Comparison of ENCODE assay signal across 1 cellular context in the genomic region with DNA sequence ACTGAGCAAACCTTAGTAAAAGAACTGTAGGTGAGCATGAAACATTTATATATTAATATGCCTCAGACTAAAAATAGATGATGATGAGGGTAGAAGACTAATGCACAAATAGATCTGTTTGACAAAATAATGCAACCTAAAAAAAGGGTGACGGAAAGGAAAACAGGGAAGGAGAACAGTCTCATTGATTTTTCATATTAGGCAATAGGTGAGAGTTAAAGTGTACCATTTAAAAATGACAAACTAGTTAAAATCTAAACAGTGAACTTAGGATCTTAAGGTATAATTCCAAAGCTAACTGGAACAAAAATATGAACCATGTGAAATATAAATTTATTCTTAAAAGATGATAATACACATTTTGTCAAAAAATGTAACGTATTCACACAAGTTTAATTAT.
TF ChIP-seq lines count a peak whose summit lies in the region.

No MANE protein-coding gene starts in this region.

TF ChIP-seq in GM23338, 12 proteins besides CTCF, POLR2A, EP300 and RAD21 (continued from another document):
- TF ChIP-seq, protein P1, sequence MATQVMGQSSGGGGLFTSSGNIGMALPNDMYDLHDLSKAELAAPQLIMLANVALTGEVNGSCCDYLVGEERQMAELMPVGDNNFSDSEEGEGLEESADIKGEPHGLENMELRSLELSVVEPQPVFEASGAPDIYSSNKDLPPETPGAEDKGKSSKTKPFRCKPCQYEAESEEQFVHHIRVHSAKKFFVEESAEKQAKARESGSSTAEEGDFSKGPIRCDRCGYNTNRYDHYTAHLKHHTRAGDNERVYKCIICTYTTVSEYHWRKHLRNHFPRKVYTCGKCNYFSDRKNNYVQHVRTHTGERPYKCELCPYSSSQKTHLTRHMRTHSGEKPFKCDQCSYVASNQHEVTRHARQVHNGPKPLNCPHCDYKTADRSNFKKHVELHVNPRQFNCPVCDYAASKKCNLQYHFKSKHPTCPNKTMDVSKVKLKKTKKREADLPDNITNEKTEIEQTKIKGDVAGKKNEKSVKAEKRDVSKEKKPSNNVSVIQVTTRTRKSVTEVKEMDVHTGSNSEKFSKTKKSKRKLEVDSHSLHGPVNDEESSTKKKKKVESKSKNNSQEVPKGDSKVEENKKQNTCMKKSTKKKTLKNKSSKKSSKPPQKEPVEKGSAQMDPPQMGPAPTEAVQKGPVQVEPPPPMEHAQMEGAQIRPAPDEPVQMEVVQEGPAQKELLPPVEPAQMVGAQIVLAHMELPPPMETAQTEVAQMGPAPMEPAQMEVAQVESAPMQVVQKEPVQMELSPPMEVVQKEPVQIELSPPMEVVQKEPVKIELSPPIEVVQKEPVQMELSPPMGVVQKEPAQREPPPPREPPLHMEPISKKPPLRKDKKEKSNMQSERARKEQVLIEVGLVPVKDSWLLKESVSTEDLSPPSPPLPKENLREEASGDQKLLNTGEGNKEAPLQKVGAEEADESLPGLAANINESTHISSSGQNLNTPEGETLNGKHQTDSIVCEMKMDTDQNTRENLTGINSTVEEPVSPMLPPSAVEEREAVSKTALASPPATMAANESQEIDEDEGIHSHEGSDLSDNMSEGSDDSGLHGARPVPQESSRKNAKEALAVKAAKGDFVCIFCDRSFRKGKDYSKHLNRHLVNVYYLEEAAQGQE (IDR thresholded peaks at IDR 0.05; ENCODE audit: unreplicated experiment), result no peak
- TF ChIP-seq CREB1 (CRISPR knock-in tag; IDR thresholded peaks at IDR 0.05; ENCODE audit: low read depth) (no peak), ZNF114 (CRISPR knock-in tag; IDR thresholded peaks at IDR 0.05) (no peak), JUNB (IDR thresholded peaks at IDR 0.05; ENCODE audit: unreplicated experiment) (no peak), EZH2 (IDR thresholded peaks at IDR 0.05; ENCODE audit: low read depth, unreplicated experiment) (no peak), POLR2AphosphoS5 (IDR thresholded peaks at IDR 0.05; ENCODE audit: low read depth) (no peak)
- TF ChIP-seq, protein P2, sequence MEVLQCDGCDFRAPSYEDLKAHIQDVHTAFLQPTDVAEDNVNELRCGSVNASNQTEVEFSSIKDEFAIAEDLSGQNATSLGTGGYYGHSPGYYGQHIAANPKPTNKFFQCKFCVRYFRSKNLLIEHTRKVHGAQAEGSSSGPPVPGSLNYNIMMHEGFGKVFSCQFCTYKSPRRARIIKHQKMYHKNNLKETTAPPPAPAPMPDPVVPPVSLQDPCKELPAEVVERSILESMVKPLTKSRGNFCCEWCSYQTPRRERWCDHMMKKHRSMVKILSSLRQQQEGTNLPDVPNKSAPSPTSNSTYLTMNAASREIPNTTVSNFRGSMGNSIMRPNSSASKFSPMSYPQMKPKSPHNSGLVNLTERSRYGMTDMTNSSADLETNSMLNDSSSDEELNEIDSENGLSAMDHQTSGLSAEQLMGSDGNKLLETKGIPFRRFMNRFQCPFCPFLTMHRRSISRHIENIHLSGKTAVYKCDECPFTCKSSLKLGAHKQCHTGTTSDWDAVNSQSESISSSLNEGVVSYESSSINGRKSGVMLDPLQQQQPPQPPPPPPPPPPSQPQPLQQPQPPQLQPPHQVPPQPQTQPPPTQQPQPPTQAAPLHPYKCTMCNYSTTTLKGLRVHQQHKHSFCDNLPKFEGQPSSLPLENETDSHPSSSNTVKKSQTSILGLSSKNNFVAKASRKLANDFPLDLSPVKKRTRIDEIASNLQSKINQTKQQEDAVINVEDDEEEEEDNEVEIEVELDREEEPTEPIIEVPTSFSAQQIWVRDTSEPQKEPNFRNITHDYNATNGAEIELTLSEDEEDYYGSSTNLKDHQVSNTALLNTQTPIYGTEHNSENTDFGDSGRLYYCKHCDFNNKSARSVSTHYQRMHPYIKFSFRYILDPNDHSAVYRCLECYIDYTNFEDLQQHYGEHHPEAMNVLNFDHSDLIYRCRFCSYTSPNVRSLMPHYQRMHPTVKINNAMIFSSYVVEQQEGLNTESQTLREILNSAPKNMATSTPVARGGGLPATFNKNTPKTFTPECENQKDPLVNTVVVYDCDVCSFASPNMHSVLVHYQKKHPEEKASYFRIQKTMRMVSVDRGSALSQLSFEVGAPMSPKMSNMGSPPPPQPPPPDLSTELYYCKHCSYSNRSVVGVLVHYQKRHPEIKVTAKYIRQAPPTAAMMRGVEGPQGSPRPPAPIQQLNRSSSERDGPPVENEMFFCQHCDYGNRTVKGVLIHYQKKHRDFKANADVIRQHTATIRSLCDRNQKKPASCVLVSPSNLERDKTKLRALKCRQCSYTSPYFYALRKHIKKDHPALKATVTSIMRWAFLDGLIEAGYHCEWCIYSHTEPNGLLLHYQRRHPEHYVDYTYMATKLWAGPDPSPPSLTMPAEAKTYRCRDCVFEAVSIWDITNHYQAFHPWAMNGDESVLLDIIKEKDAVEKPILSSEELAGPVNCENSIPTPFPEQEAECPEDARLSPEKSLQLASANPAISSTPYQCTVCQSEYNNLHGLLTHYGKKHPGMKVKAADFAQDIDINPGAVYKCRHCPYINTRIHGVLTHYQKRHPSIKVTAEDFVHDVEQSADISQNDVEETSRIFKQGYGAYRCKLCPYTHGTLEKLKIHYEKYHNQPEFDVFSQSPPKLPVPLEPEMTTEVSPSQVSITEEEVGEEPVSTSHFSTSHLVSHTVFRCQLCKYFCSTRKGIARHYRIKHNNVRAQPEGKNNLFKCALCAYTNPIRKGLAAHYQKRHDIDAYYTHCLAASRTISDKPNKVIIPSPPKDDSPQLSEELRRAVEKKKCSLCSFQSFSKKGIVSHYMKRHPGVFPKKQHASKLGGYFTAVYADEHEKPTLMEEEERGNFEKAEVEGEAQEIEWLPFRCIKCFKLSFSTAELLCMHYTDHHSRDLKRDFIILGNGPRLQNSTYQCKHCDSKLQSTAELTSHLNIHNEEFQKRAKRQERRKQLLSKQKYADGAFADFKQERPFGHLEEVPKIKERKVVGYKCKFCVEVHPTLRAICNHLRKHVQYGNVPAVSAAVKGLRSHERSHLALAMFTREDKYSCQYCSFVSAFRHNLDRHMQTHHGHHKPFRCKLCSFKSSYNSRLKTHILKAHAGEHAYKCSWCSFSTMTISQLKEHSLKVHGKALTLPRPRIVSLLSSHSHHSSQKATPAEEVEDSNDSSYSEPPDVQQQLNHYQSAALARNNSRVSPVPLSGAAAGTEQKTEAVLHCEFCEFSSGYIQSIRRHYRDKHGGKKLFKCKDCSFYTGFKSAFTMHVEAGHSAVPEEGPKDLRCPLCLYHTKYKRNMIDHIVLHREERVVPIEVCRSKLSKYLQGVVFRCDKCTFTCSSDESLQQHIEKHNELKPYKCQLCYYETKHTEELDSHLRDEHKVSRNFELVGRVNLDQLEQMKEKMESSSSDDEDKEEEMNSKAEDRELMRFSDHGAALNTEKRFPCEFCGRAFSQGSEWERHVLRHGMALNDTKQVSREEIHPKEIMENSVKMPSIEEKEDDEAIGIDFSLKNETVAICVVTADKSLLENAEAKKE (CRISPR knock-in tag; IDR thresholded peaks at IDR 0.05), result no peak
- TF ChIP-seq, protein P3, sequence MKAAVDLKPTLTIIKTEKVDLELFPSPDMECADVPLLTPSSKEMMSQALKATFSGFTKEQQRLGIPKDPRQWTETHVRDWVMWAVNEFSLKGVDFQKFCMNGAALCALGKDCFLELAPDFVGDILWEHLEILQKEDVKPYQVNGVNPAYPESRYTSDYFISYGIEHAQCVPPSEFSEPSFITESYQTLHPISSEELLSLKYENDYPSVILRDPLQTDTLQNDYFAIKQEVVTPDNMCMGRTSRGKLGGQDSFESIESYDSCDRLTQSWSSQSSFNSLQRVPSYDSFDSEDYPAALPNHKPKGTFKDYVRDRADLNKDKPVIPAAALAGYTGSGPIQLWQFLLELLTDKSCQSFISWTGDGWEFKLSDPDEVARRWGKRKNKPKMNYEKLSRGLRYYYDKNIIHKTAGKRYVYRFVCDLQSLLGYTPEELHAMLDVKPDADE (IDR thresholded peaks at IDR 0.05), result no peak
